1 cellular context compared by ENCODE assay signal in the genomic region with DNA sequence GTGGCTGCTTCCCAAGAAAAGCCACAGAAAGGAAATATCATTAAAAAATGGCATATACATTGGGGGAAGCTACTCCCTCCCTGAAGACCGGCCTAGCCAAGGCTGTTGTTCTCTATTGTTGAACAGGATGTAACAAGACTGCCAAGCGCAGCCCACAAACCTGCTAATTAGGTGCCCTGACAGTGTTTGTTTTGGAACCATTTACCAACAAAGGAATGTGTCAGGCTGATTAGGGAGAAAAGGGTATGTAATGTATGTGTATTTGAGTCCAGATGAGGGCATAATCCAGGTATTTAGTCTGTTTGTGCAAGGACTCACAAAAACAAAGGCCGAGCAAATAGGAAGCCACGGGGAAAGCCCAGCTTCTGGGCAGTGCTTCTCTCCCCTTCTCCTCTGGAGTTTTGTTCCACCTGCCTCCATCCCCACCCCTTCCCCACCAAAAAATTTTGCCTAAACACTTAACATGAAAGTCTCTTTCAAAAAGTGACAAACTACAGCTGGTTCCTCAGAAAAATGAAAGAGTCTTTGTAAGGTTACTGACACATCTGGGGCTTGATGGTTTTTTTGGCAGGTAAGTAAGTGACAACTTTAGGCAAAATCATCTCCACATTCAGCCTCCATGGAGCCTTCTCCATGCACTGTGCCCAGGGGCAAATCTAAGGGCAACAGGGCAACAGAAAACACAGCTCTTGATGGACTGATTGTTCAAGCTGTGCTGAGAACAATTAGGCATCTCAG.
TF ChIP-seq lines count a peak whose summit lies in the region.

No MANE protein-coding gene starts in this region.

TF ChIP-seq in GM23338, 12 proteins besides CTCF, POLR2A, EP300 and RAD21 (continued from another document):
- TF ChIP-seq, protein P1, sequence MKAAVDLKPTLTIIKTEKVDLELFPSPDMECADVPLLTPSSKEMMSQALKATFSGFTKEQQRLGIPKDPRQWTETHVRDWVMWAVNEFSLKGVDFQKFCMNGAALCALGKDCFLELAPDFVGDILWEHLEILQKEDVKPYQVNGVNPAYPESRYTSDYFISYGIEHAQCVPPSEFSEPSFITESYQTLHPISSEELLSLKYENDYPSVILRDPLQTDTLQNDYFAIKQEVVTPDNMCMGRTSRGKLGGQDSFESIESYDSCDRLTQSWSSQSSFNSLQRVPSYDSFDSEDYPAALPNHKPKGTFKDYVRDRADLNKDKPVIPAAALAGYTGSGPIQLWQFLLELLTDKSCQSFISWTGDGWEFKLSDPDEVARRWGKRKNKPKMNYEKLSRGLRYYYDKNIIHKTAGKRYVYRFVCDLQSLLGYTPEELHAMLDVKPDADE (IDR thresholded peaks at IDR 0.05): no peak
- no peak for TF ChIP-seq STAT1 (IDR thresholded peaks at IDR 0.05; ENCODE audit: unreplicated experiment)
